ENCODE assay signal across 34 cellular contexts in the genomic region with DNA sequence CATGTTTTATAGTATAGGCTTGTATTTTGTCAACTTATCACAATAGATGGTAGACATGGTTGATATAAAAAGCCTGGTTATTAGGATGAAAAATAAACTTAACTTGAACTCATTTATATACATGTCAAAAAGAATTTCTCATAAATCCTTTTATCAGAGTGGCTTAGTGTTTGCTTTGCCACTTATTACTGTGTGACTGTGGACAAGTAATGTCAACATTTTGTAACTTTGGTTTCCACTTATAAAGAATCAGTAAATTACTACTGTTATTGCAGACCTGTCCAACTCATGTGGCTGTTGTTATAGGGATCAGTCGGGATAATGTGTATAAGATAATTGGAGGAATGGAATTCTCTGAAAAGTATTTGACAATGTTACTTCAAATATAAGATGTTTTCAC.
"Had no signal": no experiment of that assay in that cellular context is flagged by ENCODE, and none has a peak within 500 bp of the region (broad histone marks: within the 10 kb centered on the region; RNA-seq: fewer than 3 reads in every experiment).

No MANE protein-coding gene starts in this region.

- H3K4me3 ChIP-seq: adrenal gland, body of pancreas, breast epithelium had no signal

- DNase-seq: activated B cell treated with CpG ODN at 0.5 μM for 24 hours; activated CD4-positive, alpha-beta memory T cell treated with anti-CD3 and anti-CD28 coated beads for 36 hours; activated CD4-positive, alpha-beta T cell treated with anti-CD3 and anti-CD28 coated beads for 4 hours; activated CD4-positive, alpha-beta T cell treated with anti-CD3 and anti-CD28 coated beads, Interleukin-2, amount 10 ng/mL, durations not matched to agents 24 days and 14 days; activated CD4-positive, alpha-beta T cell treated with anti-CD3 and anti-CD28 coated beads, Interleukin-2, amount 50 U/mL, for 1 hour; activated CD4-positive, alpha-beta T cell treated with anti-CD3 and anti-CD28 coated beads, Interleukin-2, amount 50 U/mL, for 4 hours; activated CD4-positive, CD25-positive, alpha-beta regulatory T cell treated with anti-CD3 and anti-CD28 coated beads, Interleukin-2, amount 50 U/mL, for 72 hours; activated CD8-positive, alpha-beta memory T cell treated with anti-CD3 and anti-CD28 coated beads, Interleukin-2, amount 50 U/mL, for 4 hours; activated CD8-positive, alpha-beta T cell treated with anti-CD3 and anti-CD28 coated beads for 36 hours; activated effector memory CD4-positive, alpha-beta T cell treated with anti-CD3 and anti-CD28 coated beads, Interleukin-2, amount 50 U/mL, for 16 hours; activated gamma-delta T cell treated with Interleukin-2 at 50 U/mL for 16 hours; activated naive CD4-positive, alpha-beta T cell; activated naive CD4-positive, alpha-beta T cell treated with anti-CD3 and anti-CD28 coated beads for 36 hours; activated naive CD4-positive, alpha-beta T cell treated with anti-CD3 and anti-CD28 coated beads, Interleukin-2, amount 50 U/mL, for 16 hours; activated naive CD8-positive, alpha-beta T cell treated with anti-CD3 and anti-CD28 coated beads for 36 hours; activated T-cell treated with anti-CD3 and anti-CD28 coated beads for 4 hours; activated T-cell treated with anti-CD3 and anti-CD28 coated beads, Interleukin-2, amount 50 U/mL, for 1 hour; activated T-cell treated with anti-CD3 and anti-CD28 coated beads, Interleukin-2, amount 50 U/mL, for 4 hours; activated T-cell treated with anti-CD3 and anti-CD28 coated beads, Interleukin-2, amount 50 U/mL, for 72 hours; adrenal gland; amniotic stem cell; aorta; body of pancreas; brain microvascular endothelial cell; central memory CD4-positive, alpha-beta T cell; T-helper 1 cell; T-helper 2 cell; T-helper 9 cell had no signal

- ATAC-seq: activated CD8-positive, alpha-beta T cell treated with anti-CD3 and anti-CD28 coated beads for 36 hours; activated naive CD4-positive, alpha-beta T cell treated with anti-CD3 and anti-CD28 coated beads, Interleukin-2, amount 50 U/mL, for 72 hours; activated T-cell treated with anti-CD3 and anti-CD28 coated beads, Interleukin-2, amount 50 U/mL, for 4 hours; activated T-cell treated with anti-CD3 and anti-CD28 coated beads, Interleukin-2, amount 50 U/mL, for 72 hours; activated T-helper 17 cell treated with anti-CD3 and anti-CD28 coated beads, Interleukin-2, amount 50 U/mL, for 72 hours; body of pancreas had no signal

- H3K4me1 ChIP-seq: adrenal gland, body of pancreas, breast epithelium had no signal

- H3K27ac ChIP-seq: adrenal gland, body of pancreas, brain microvascular endothelial cell, breast epithelium, VCaP had no signal

- H3K36me3 ChIP-seq: adrenal gland, brain microvascular endothelial cell, breast epithelium had no signal

- H3K27me3 ChIP-seq: adrenal gland, body of pancreas, brain microvascular endothelial cell, breast epithelium had no signal

- FAIRE-seq: astrocyte, TTC549 had no signal

- H3K9me3 ChIP-seq: adrenal gland, body of pancreas had no signal
